Comparison of ENCODE assay signal across 11 cellular contexts in genomic region chr2:120320887-120321556, GRCh38. TPM values are rescaled to one million over a fixed set of nuclear protein-coding genes. Genes with fewer than 3 reads are reported as not detected.
DNase-seq lines count a peak whose midpoint lies in the region; ATAC-seq, FAIRE-seq and TF ChIP-seq lines count a peak whose summit lies in the region.
"Not testable (repeated sequence)": the region's sequence is repeated elsewhere in the genome, so short reads cannot be mapped to it uniquely, and the experiment has no call there.
"Had no signal": no experiment of that assay in that cellular context is flagged by ENCODE, and none has a peak within 500 bp of the region (broad histone marks: within the 10 kb centered on the region; RNA-seq: fewer than 3 reads in every experiment).

No MANE protein-coding gene starts in this region.

- not testable (repeated sequence) for TF ChIP-seq POLR2A in K562 (conservative IDR thresholded peaks at IDR 0.05); breast epithelium (IDR thresholded peaks at IDR 0.05)

- TF ChIP-seq RAD21 in K562 (CRISPR knock-in tag; conservative IDR thresholded peaks at IDR 0.05 in 1 of 2, IDR thresholded peaks at IDR 0.05 in 1 of 2): not testable (repeated sequence)

- not testable (repeated sequence) for H3K4me1 ChIP-seq in HEK293 (ENCODE audit: control insufficient read depth, insufficient read depth, low read length); kidney (ENCODE audit: control insufficient read depth in 1 of 2, insufficient read depth in 1 of 2, low read depth in 1 of 2, low read length in 2 of 2)
- H3K4me1 ChIP-seq in PC-9 (replicated peaks; ENCODE audit: insufficient read depth) (peaks cover 47% of the 10 kb centered on the region), K562 (replicated peaks in 1 of 2; ENCODE audit: control insufficient read depth in 2 of 2, insufficient read depth in 2 of 2, low read length in 2 of 2) (peaks cover 10 to 14% of the 10 kb centered on the region in 2 experiments; a peak in 4 of 5 replicates), breast epithelium (peaks cover 12 to 23% of the 10 kb centered on the region in 2 donors), neutrophil (ENCODE audit: control insufficient read depth in 1 of 2, insufficient read depth in 1 of 2, low read depth in 1 of 2, low read length in 1 of 2) (peaks cover 41 to 45% of the 10 kb centered on the region in 2 experiments)

- not testable (repeated sequence) for H3K9me2 ChIP-seq in PC-9 (ENCODE audit: insufficient read depth)

- not testable (repeated sequence) for TF ChIP-seq CTCF in HEK293 (tag by site-specific recombination; IDR thresholded peaks at IDR 0.05); PC-9 (conservative IDR thresholded peaks at IDR 0.05); K562 (IDR thresholded peaks at IDR 0.05 in 2 of 3, conservative IDR thresholded peaks at IDR 0.05 in 1 of 3; ENCODE audit: insufficient read depth in 2 of 3, low read depth in 1 of 3, low read length in 3 of 3); breast epithelium (IDR thresholded peaks at IDR 0.05); kidney (IDR thresholded peaks at IDR 0.05; ENCODE audit: borderline replicate concordance, extremely low read depth, insufficient read depth); nephron (IDR thresholded peaks at IDR 0.05; ENCODE audit: unreplicated experiment in 3 of 3); neutrophil (IDR thresholded peaks at IDR 0.05)

- not testable (repeated sequence) for H3K27ac ChIP-seq in HEK293 (ENCODE audit: extremely low read depth, low read depth, low read length); K562 (ENCODE audit: extremely low read depth, low read depth, low read length); kidney (ENCODE audit: low read depth in 2 of 2, low read length in 2 of 2)
- H3K27ac ChIP-seq in PC-9: peak overlapping the region; percentile 17; the same call in 1 of the 2 replicates
- peak overlapping the region; percentile 58 to 77 for H3K27ac ChIP-seq in breast epithelium
- peak overlapping the region; percentile 64 for H3K27ac ChIP-seq in neutrophil

- not testable (repeated sequence) for FAIRE-seq in K562 (lab: Jason Lieb, UNC); kidney (lab: Jason Lieb, UNC)

- H3K9ac ChIP-seq in K562 (ENCODE audit: insufficient read depth in 1 of 2, low read depth in 2 of 2, low read length in 2 of 2); kidney (ENCODE audit: low read length in 2 of 2): not testable (repeated sequence)

- H3F3A ChIP-seq in PC-9 (ENCODE audit: insufficient read depth, low read depth): peaks cover 20% of the 10 kb centered on the region

- not testable (repeated sequence) for H3K9me3 ChIP-seq in HEK293 (ENCODE audit: control insufficient read depth, insufficient read depth, low read depth, low read length); PC-9 (ENCODE audit: insufficient read depth, low read depth); K562 (replicated peaks; ENCODE audit: control insufficient read depth, insufficient read depth, low read depth, low read length); breast epithelium; kidney (ENCODE audit: control insufficient read depth in 1 of 2, low read length in 2 of 2); neutrophil

- H2AFZ ChIP-seq in PC-9; K562 (ENCODE audit: low read depth, low read length): not testable (repeated sequence)

- not testable (repeated sequence) for TF ChIP-seq EP300 in K562 (IDR thresholded peaks at IDR 0.05; ENCODE audit: low read length)

- not testable (repeated sequence) for H3K27me3 ChIP-seq in PC-9 (ENCODE audit: insufficient read depth, low read depth); breast epithelium; neutrophil
- H3K27me3 ChIP-seq in K562 (ENCODE audit: control insufficient read depth in 2 of 2, insufficient read depth in 2 of 2, low read length in 2 of 2): peaks cover 37 to 81% of the 10 kb centered on the region in 2 experiments

- peak overlapping the region; percentile 53 for H3K4me2 ChIP-seq in PC-9
- not testable (repeated sequence) for H3K4me2 ChIP-seq in K562 (ENCODE audit: insufficient read depth, low read length)

- H3K27me3 Mint-ChIP-seq in nephron (ENCODE audit: low read depth): peaks cover 44% of the 10 kb centered on the region

- H3K4me1 Mint-ChIP-seq in nephron: peaks cover 28% of the 10 kb centered on the region

- not testable (repeated sequence) for H3K79me2 ChIP-seq in PC-9 (ENCODE audit: low read depth); K562 (ENCODE audit: control insufficient read depth, insufficient read depth, low read length)

- not testable (repeated sequence) for H3K36me3 ChIP-seq in HEK293 (ENCODE audit: control insufficient read depth in 2 of 2, insufficient read depth in 1 of 2, low read length in 2 of 2); PC-9 (ENCODE audit: low read depth); K562 (ENCODE audit: control insufficient read depth, insufficient read depth, low read length); breast epithelium; kidney (ENCODE audit: control insufficient read depth in 1 of 2, insufficient read depth in 2 of 2, low read length in 2 of 2); neutrophil

- not testable (repeated sequence) for H3K4me3 Mint-ChIP-seq in nephron

- H3K9me1 ChIP-seq in K562 (ENCODE audit: control insufficient read depth, insufficient read depth, low read length): not testable (repeated sequence)

- H3K9me3 Mint-ChIP-seq in nephron: not testable (repeated sequence)

- in situ Hi-C loops in K562 (cut with MboI): not testable (repeated sequence)

- DNase-seq in PC-9; K562 (ENCODE audit: extremely low read depth in 1 of 4, low spot score in 3 of 4); breast epithelium (ENCODE audit: low spot score in 2 of 2): not testable (repeated sequence)
- peak; percentile 8 for DNase-seq in kidney

- H4K20me1 ChIP-seq in PC-9 (ENCODE audit: insufficient read depth): not testable (repeated sequence)
- H4K20me1 ChIP-seq in K562 (replicated peaks; ENCODE audit: control insufficient read depth, insufficient read depth, low read length): peaks cover 19% of the 10 kb centered on the region; the same call in 1 of the 2 replicates

- BruUV-seq in PC-9 (replicated peaks; lab: Mats Ljungman, UMichigan); K562 (replicated peaks; lab: Mats Ljungman, UMichigan): not testable (repeated sequence)

- intact Hi-C loops in PC-9 (cut with micrococcal nuclease; ENCODE audit: unreplicated experiment); K562 (cut with micrococcal nuclease); breast epithelium (cut with DNase I; ENCODE audit: low total_unique reads); kidney (cut with DNase I): not testable (repeated sequence)

- H3K4me3 ChIP-seq in HEK293 (ENCODE audit: low read depth, low read length); PC-9; K562; breast epithelium; kidney (ENCODE audit: low read length in 2 of 2); neutrophil (ENCODE audit: low read depth in 1 of 2, low read length in 1 of 2): not testable (repeated sequence)

- CTCF ChIA-PET in HEK293 (lab: Yijun Ruan, JAX) (interaction anchor here (0.6 to 0.8 kb wide), 4 partner anchors 8 to 750 kb away, joined by 3 to 4 read pairs (median 4); no protein-coding TSS in a partner anchor), PC-9 (lab: Charles Lee) (interaction anchor here (0.6 to 1.4 kb wide), 4 partner anchors 114 to 1205 kb away, joined by 3 to 7 read pairs (median 5); no protein-coding TSS in a partner anchor)
- CTCF ChIA-PET in K562 (lab: Yijun Ruan, JAX; ENCODE audit: low intra/inter-chr PET ratio): not testable (repeated sequence)

- 47% methylated on average over 5 of the region's 5 CpGs for whole genome bisulfite sequencing in K562 (ENCODE audit: insufficient coverage, low coverage, missing lambda C conversion rate)

- H3K36me3 Mint-ChIP-seq in nephron (ENCODE audit: low read depth): not testable (repeated sequence)

- peak overlapping the region in 2 of 3 experiments; percentile 27 to 66 for H3K27ac Mint-ChIP-seq in nephron

- POLR2A ChIA-PET in HEK293 (lab: Yijun Ruan, JAX); PC-9 (lab: Charles Lee; ENCODE audit: unreplicated experiment); K562 (lab: Yijun Ruan, JAX): not testable (repeated sequence)

- not testable (repeated sequence) for ATAC-seq in K562

TF ChIP-seq in K562, 482 proteins besides CTCF, POLR2A, EP300 and RAD21:
- TF ChIP-seq PCBP1 (IDR thresholded peaks at IDR 0.05; ENCODE audit: low read depth, low read length, poor library complexity, severe bottlenecking) (peak; percentile 48), ZNF263 (CRISPR knock-in tag; IDR thresholded peaks at IDR 0.05; ENCODE audit: borderline replicate concordance) (peak; percentile 97)
TF ChIP-seq in K562: peak in this region for 2; not testable (repeated sequence) for 480.

RNA-seq across cellular contexts. Expression of gene INHBB, which starts 24.9 kb away (rescaled TPM):
- total RNA-seq in PC-9 (2021): 50.0 and 57.5 TPM in 2 replicates
- not detected in 2 replicates for total RNA-seq in K562 (2011; cell fraction: chromatin; rRNA removed; ENCODE audit: low replicate concordance)
- total RNA-seq in K562 (2011; cell fraction: nucleolus; rRNA removed): not detected in 2 replicates
- not detected in 2 replicates for total RNA-seq in K562 (2011; cell fraction: nucleoplasm; rRNA removed)
- total RNA-seq in K562 (2014; rRNA removed): not detected in 2 replicates
- total RNA-seq in K562 (2014; rRNA removed; fragmentation: Illumina TruSeq; extraction: Trizol): not detected in 2 replicates
- not detected in 2 replicates for total RNA-seq in K562 (2015; rRNA removed; fragmentation: Illumina TruSeq; extraction: Trizol)
- 0.11 TPM in 1 of 2 replicates, not detected in the other for total RNA-seq in K562 (2021)
- polyA plus RNA-seq in K562 (2011; rRNA removed): not detected in 2 replicates
- polyA plus RNA-seq in K562 (2011; cell fraction: cytosol; rRNA removed): not detected in 2 replicates
- polyA plus RNA-seq in K562 (2011; cell fraction: nucleus; rRNA removed): not detected in 2 replicates
- polyA plus RNA-seq in K562 (2012): not detected in 2 replicates
- 0.04 TPM in 1 of 2 replicates, not detected in the other for polyA plus RNA-seq in K562 (2014; fragmentation: Illumina TruSeq; extraction: Trizol)
- polyA plus RNA-seq in K562 (2014; fragmentation: Nextera tagmentation; extraction: Ambion mirVana): not detected
- polyA plus RNA-seq in K562 (2014; rRNA removed): not detected in 2 replicates
- polyA minus RNA-seq in K562 (2011; rRNA and poly(A)+ RNA removed): not detected in 2 replicates
- polyA minus RNA-seq in K562 (2011; cell fraction: cytosol; rRNA and poly(A)+ RNA removed): not detected in 2 replicates
- not detected in 2 replicates for polyA minus RNA-seq in K562 (2011; cell fraction: nucleus; rRNA and poly(A)+ RNA removed)
- 10 to 100 TPM; 35.0 to 60.6 (median 42.3) TPM for total RNA-seq in breast epithelium
- total RNA-seq in kidney: 3.7 TPM
- 0.49 TPM for polyA plus RNA-seq in kidney (ENCODE audit: insufficient read depth, low read depth, low replicate concordance)
- total RNA-seq: B cell; Calu3; CD4-positive, alpha-beta T cell; CD8-positive, alpha-beta T cell had no signal
